ENCODE assay signal across 8 cellular contexts in genomic region chr11:61871158-61871597, GRCh38. TPM values are rescaled to one million over a fixed set of nuclear protein-coding genes. Genes with fewer than 3 reads are reported as not detected.
DNase-seq lines count a peak whose midpoint lies in the region; ATAC-seq and TF ChIP-seq lines count a peak whose summit lies in the region.

No MANE protein-coding gene starts in this region.

- TF ChIP-seq POLR2A in Raji (IDR thresholded peaks at IDR 0.05; ENCODE audit: insufficient read depth, low read depth, low read length): peak; percentile 43; the same call in 1 of the 2 replicates
- TF ChIP-seq POLR2A in testis (IDR thresholded peaks at IDR 0.05): no peak

- TF ChIP-seq CTCF in omental fat pad (IDR thresholded peaks at IDR 0.05) (peak in 2 of 3 donors; percentile 40 to 59), testis (IDR thresholded peaks at IDR 0.05) (peak; percentile 87 to 91 (median 89))

- no peak overlapping the region for H3K4me3 ChIP-seq in testis

- H3K27ac ChIP-seq in testis: peak overlapping the region; percentile 22 to 80

- 17 to 27% methylated on average over 2 to 24 of the region's 24 CpGs for WGBS in testis, 2 donors

- no peaks in the 10 kb centered on the region for H3K9me3 ChIP-seq in testis

- ATAC-seq in GM21515 (IDR thresholded peaks at IDR 0.05; ENCODE audit: unreplicated experiment): peak; percentile 56
- peak; percentile 85 for ATAC-seq in omental fat pad (ENCODE audit: low FRiP score)

- intact Hi-C loops in testis (cut with DNase I; ENCODE audit: low total_unique reads): no loop called here

- H3K36me3 ChIP-seq in testis (ENCODE audit: low read depth, missing control alignments): no peaks in the 10 kb centered on the region

- H3K27me3 ChIP-seq in testis: no peaks in the 10 kb centered on the region

- DNase-seq in COLO829 (ENCODE audit: low spot score): peak; percentile 83
- peak; percentile 73 for DNase-seq in LoVo (ENCODE audit: low spot score)
- DNase-seq in activated gamma-delta T cell (lab: John Stamatoyannopoulos, UW): peak; percentile 27
- peak; percentile 86 for DNase-seq in germinal center (ENCODE audit: low spot score)
- peak; percentile 40 for DNase-seq in omental fat pad (ENCODE audit: low spot score)
- DNase-seq in testis: peak; percentile 86

- peaks cover 28% of the 10 kb centered on the region for H3K4me1 ChIP-seq in testis

RNA-seq across cellular contexts. Expression of gene FADS3, which starts 20.2 kb away (rescaled TPM):
- total RNA-seq in omental fat pad (100 to 1,000 TPM; 111 to 285 (median 246) TPM), testis (10 to 100 TPM; 50.6 to 88.5 TPM)
- 20.5 TPM for polyA plus RNA-seq in testis (ENCODE audit: insufficient read depth, low read depth, low replicate concordance)

RNA-seq across cellular contexts. Expression of gene FADS2, which starts 43.1 kb away (rescaled TPM):
- total RNA-seq in omental fat pad (10 to 100 TPM in 3 of 4 donors, 1 to 10 TPM in 1; 7.8 to 40.1 (median 16.2) TPM), testis (100 to 1,000 TPM in 1 of 2 donors, 10 to 100 TPM in 1; 73.5 to 123 TPM)
- 80.8 TPM for polyA plus RNA-seq in testis (ENCODE audit: insufficient read depth, low read depth, low replicate concordance)

RNA-seq across cellular contexts. Expression of gene RAB3IL1, which starts 46.2 kb away (rescaled TPM):
- total RNA-seq in omental fat pad: 10 to 100 TPM; 18.5 to 37.8 (median 25.4) TPM
- 10 to 100 TPM; 57.7 to 65.8 TPM for total RNA-seq in testis
- polyA plus RNA-seq in testis (ENCODE audit: insufficient read depth, low read depth, low replicate concordance): 88.2 TPM

RNA-seq across cellular contexts. Expression of gene FADS1, which starts 54.4 kb away (rescaled TPM):
- total RNA-seq in omental fat pad: 10 to 100 TPM; 20.1 to 49.1 (median 22.0) TPM
- total RNA-seq in testis: 10 to 100 TPM; 24.5 to 39.8 TPM
- 21.1 TPM for polyA plus RNA-seq in testis (ENCODE audit: insufficient read depth, low read depth, low replicate concordance)

Comparison
In these comparisons a context has a peak if more than half of its experiments do, and no peak if none do; other contexts are left out.
1. DNase-seq: peak in every context shown above with its lines; median percentile 86 in germinal center; 86 in testis; 83 in COLO829; 73 in LoVo; 40 in omental fat pad; 27 in activated gamma-delta T cell.